13 cellular contexts compared by ENCODE assay signal in genomic region chr14:91331761-91332447, GRCh38.
DNase-seq lines count a peak whose midpoint lies in the region; ATAC-seq and TF ChIP-seq lines count a peak whose summit lies in the region.
"Had no signal": no experiment of that assay in that cellular context is flagged by ENCODE, and none has a peak within 500 bp of the region (broad histone marks: within the 10 kb centered on the region; RNA-seq: fewer than 3 reads in every experiment).

No MANE protein-coding gene starts in this region.

- H3K36me3 ChIP-seq in BLaER1 treated with 17β-estradiol and CSF1 and Interleukin-3, amounts not matched to agents 10 nM and 100 nM, result peaks cover 9 to 75% (median 48%) of the 10 kb centered on the region in 11 experiments; a peak in 21 of 22 replicates
- H3K36me3 ChIP-seq in HEK293 (ENCODE audit: control insufficient read depth in 2 of 2, insufficient read depth in 1 of 2, low read length in 2 of 2), result peaks cover 0 to 5% of the 10 kb centered on the region in 2 experiments; a peak in 1 of 3 replicates
- peaks cover 0 to 4% of the 10 kb centered on the region in 2 donors for H3K36me3 ChIP-seq in lung (ENCODE audit: control insufficient read depth in 2 of 2, insufficient read depth in 2 of 2, low read length in 2 of 2)
- H3K36me3 ChIP-seq: tibial artery had no signal

- H3K36me3 Mint-ChIP-seq in activated naive CD8-positive, alpha-beta T cell treated with anti-CD3 and anti-CD28 coated beads, Interleukin-2, amount 10 ng/mL, durations not matched to agents 7 days and 5 days, result peaks cover 29% of the 10 kb centered on the region

- peak overlapping the region; percentile 47 to 85 (median 72) for H3K4me2 ChIP-seq in BLaER1 treated with 17β-estradiol and CSF1 and Interleukin-3, amounts not matched to agents 10 nM and 100 nM

- TF ChIP-seq CTCF in HEK293 (tag by site-specific recombination; IDR thresholded peaks at IDR 0.05) (no peak), lung (IDR thresholded peaks at IDR 0.05; ENCODE audit: control extremely low read depth, extremely low read depth) (no peak)

- H3K4me1 ChIP-seq in BLaER1 treated with 17β-estradiol and CSF1 and Interleukin-3, amounts not matched to agents 10 nM and 100 nM, result peaks cover 35 to 78% (median 73%) of the 10 kb centered on the region in 10 experiments
- no peaks in the 10 kb centered on the region for H3K4me1 ChIP-seq in HEK293 (ENCODE audit: control insufficient read depth, insufficient read depth, low read length)
- peaks cover 0 to 30% of the 10 kb centered on the region in 2 donors for H3K4me1 ChIP-seq in lung (ENCODE audit: control insufficient read depth in 2 of 2, insufficient read depth in 2 of 2, low read length in 2 of 2)

- H3K4me3 Mint-ChIP-seq in activated naive CD8-positive, alpha-beta T cell treated with anti-CD3 and anti-CD28 coated beads, Interleukin-2, amount 10 ng/mL, durations not matched to agents 7 days and 5 days, result peak overlapping the region; percentile 63

- peaks cover 0 to 54% (median 6%) of the 10 kb centered on the region in 11 experiments; a peak in 9 of 22 replicates for H4K20me1 ChIP-seq in BLaER1 treated with 17β-estradiol and CSF1 and Interleukin-3, amounts not matched to agents 10 nM and 100 nM

- WGBS in lung, 2 donors, result 34 to 42% methylated on average over 10 of the region's 10 CpGs

- no peak for ATAC-seq in activated naive CD8-positive, alpha-beta T cell treated with anti-CD3 and anti-CD28 coated beads, Interleukin-2, amount 10 ng/mL, durations not matched to agents 7 days and 5 days (ENCODE audit: low read depth)
- no peak for ATAC-seq in lung (ENCODE audit: insufficient read depth, low FRiP score)
- ATAC-seq in HG02981 (IDR thresholded peaks at IDR 0.05; ENCODE audit: unreplicated experiment), result no peak
- ATAC-seq in GM18867 (IDR thresholded peaks at IDR 0.05; ENCODE audit: unreplicated experiment), result no peak
- ATAC-seq: K562 had no signal

- H3K27me3 Mint-ChIP-seq in activated naive CD8-positive, alpha-beta T cell treated with anti-CD3 and anti-CD28 coated beads, Interleukin-2, amount 10 ng/mL, durations not matched to agents 7 days and 5 days, result no peaks in the 10 kb centered on the region

- no peak for DNase-seq in activated naive CD8-positive, alpha-beta T cell treated with anti-CD3 and anti-CD28 coated beads, Interleukin-2, amount 10 ng/mL, durations not matched to agents 7 days and 5 days
- peak; percentile 54 for DNase-seq in lung (ENCODE audit: low spot score)
- no peak for DNase-seq in NCI-H524 (lab: John Stamatoyannopoulos, UW)
- DNase-seq in NCI-H524 treated with DMSO at 0.1 percent for 48 hours (lab: John Stamatoyannopoulos, UW), result no peak
- DNase-seq: activated T-cell treated with anti-CD3 and anti-CD28 coated beads, Interleukin-2, amount 50 U/mL, for 1 hour; Calu3; hippocampal formation; tibial artery had no signal

- no peaks in the 10 kb centered on the region for H3K9me3 ChIP-seq in BLaER1 treated with 17β-estradiol and CSF1 and Interleukin-3, amounts not matched to agents 10 nM and 100 nM (replicated peaks in 1 of 11)
- no peaks in the 10 kb centered on the region for H3K9me3 ChIP-seq in HEK293 (ENCODE audit: control insufficient read depth, insufficient read depth, low read depth, low read length)
- H3K9me3 ChIP-seq in lung (ENCODE audit: control insufficient read depth in 2 of 2, insufficient read depth in 1 of 2, low read length in 1 of 2), result no peaks in the 10 kb centered on the region
- H3K9me3 ChIP-seq: tibial artery had no signal

- CTCF ChIA-PET in HEK293 (lab: Yijun Ruan, JAX), result interaction anchor here (2.8 kb wide), 1 partner anchor 9 kb away, joined by 13 read pairs; no protein-coding TSS in a partner anchor

- H3K4me3 ChIP-seq in BLaER1 treated with 17β-estradiol and CSF1 and Interleukin-3, amounts not matched to agents 10 nM and 100 nM, result no peak overlapping the region
- H3K4me3 ChIP-seq in HEK293 (ENCODE audit: low read depth, low read length), result no peak overlapping the region
- H3K4me3 ChIP-seq in lung, result no peak overlapping the region
- H3K4me3 ChIP-seq: K562, tibial artery had no signal

- H3K4me1 Mint-ChIP-seq in activated naive CD8-positive, alpha-beta T cell treated with anti-CD3 and anti-CD28 coated beads, Interleukin-2, amount 10 ng/mL, durations not matched to agents 7 days and 5 days, result peaks cover 68% of the 10 kb centered on the region

- H3K9me3 Mint-ChIP-seq in activated naive CD8-positive, alpha-beta T cell treated with anti-CD3 and anti-CD28 coated beads, Interleukin-2, amount 10 ng/mL, durations not matched to agents 7 days and 5 days, result no peaks in the 10 kb centered on the region

- POLR2A ChIA-PET in HEK293 (lab: Yijun Ruan, JAX), result no interaction called here
- POLR2A ChIA-PET in activated naive CD8-positive, alpha-beta T cell treated with anti-CD3 and anti-CD28 coated beads, Interleukin-2, amount 10 ng/mL, durations not matched to agents 7 days and 5 days (lab: Charles Lee), result interaction anchor here (0.6 kb wide), 1 partner anchor 13 kb away, joined by 3 read pairs; no protein-coding TSS in a partner anchor

- H3K27ac ChIP-seq in BLaER1 treated with 17β-estradiol and CSF1 and Interleukin-3, amounts not matched to agents 10 nM and 100 nM, result peak overlapping the region in 2 of 11 experiments; percentile 15 to 48; a peak in 4 of 22 replicates
- H3K27ac ChIP-seq in HEK293 (ENCODE audit: extremely low read depth, low read depth, low read length) (no peak overlapping the region), lung (ENCODE audit: low read depth in 1 of 2, low read length in 1 of 2) (no peak overlapping the region)
- H3K27ac ChIP-seq: tibial artery had no signal

- H3K27ac Mint-ChIP-seq in activated naive CD8-positive, alpha-beta T cell treated with anti-CD3 and anti-CD28 coated beads, Interleukin-2, amount 10 ng/mL, durations not matched to agents 7 days and 5 days, result peak overlapping the region; percentile 86

- no peaks in the 10 kb centered on the region for H3K27me3 ChIP-seq in BLaER1 treated with 17β-estradiol and CSF1 and Interleukin-3, amounts not matched to agents 10 nM and 100 nM
- no peaks in the 10 kb centered on the region for H3K27me3 ChIP-seq in lung (ENCODE audit: control insufficient read depth, insufficient read depth)

- H3K9ac ChIP-seq in BLaER1 treated with 17β-estradiol and CSF1 and Interleukin-3, amounts not matched to agents 10 nM and 100 nM, result peak overlapping the region in 7 of 11 experiments; percentile 1 to 50 (median 13); a peak in 7 of 22 replicates

TF ChIP-seq in HEK293, 187 proteins besides CTCF, POLR2A, EP300 and RAD21:
- TF ChIP-seq EGR2 (tag by site-specific recombination; IDR thresholded peaks at IDR 0.05; ENCODE audit: low read depth) (peak; percentile 64), ZFHX2 (tag by site-specific recombination; conservative IDR thresholded peaks at IDR 0.05) (peak; percentile 74), ZBTB20 (tag by site-specific recombination; IDR thresholded peaks at IDR 0.05) (no peak)
TF ChIP-seq in HEK293: peak in this region for 2.
